Comparison of ENCODE assay signal across 9 cellular contexts in the genomic region with DNA sequence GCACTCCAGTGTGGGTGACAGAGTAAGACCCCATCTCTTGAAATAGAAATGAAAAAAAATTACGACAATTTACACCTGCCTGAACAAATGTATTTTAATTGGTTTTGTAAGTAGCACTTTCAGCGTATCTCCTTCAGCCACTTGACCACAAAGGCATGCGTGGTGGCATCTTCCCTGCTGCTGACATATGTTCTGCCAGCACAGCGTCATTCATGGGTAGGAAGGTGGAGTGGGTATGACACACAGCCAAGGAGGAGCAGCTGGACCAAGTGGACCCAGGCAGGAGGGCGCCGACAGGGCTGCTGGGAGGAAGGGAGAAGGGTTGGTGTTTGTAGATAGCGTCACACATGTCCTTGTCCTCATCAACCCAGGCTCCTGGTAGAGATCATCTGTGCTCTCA. TPM values are rescaled to one million over a fixed set of nuclear protein-coding genes. Genes with fewer than 3 reads are reported as not detected.
"Had no signal": no experiment of that assay in that cellular context is flagged by ENCODE, and none has a peak within 500 bp of the region (broad histone marks: within the 10 kb centered on the region; RNA-seq: fewer than 3 reads in every experiment).

No MANE protein-coding gene starts in this region.

- H3K4me3 Mint-ChIP-seq: GM23338, HFFc6 had no signal

- H3K27ac ChIP-seq: GM23248 had no signal

- DNase-seq: GM23248, GOT3, H7, HCEC 1CT, HFFc6 had no signal

- H3K36me3 ChIP-seq: HAP-1 had no signal

- H3K9me3 Mint-ChIP-seq: GM23338, HFFc6 had no signal

- H3K27ac Mint-ChIP-seq: GM23338, HFFc6 had no signal

- ATAC-seq: GM23338, HCT116 had no signal

- H3K4me2 ChIP-seq: GM23338 had no signal

- H3K4me3 ChIP-seq: GM23248, GM23338, HAP-1 had no signal

- H2AFZ ChIP-seq: GM23248, GM23338 had no signal

- H3K9me3 ChIP-seq: HAP-1 had no signal

- H3K4me1 ChIP-seq: HAP-1 had no signal

- H3K9ac ChIP-seq: GM23248 had no signal

RNA-seq across cellular contexts. Expression of gene CLDN34, which starts 28.6 kb away (rescaled TPM):
- total RNA-seq: GM23248, GM23338, H4, H7, HFFc6 had no signal
- polyA plus RNA-seq: GM23248, GM23338 had no signal
